In genomic region chr7:32809347-32809746, GRCh38 we compare ENCODE assay signal across 29 cellular contexts.
"Had no signal": no experiment of that assay in that cellular context is flagged by ENCODE, and none has a peak within 500 bp of the region (broad histone marks: within the 10 kb centered on the region; RNA-seq: fewer than 3 reads in every experiment).

No MANE protein-coding gene starts in this region.

- H3K27me3 ChIP-seq: stomach, suprapubic skin, testis, thyroid gland, tibial artery, tibial nerve, transverse colon, upper lobe of left lung, upper lobe of right lung, uterus, vagina had no signal

- ATAC-seq: stimulated activated effector memory CD8-positive, alpha-beta T cell treated with anti-CD3 and anti-CD28 coated beads, Interleukin-12 subunit alpha, Interleukin-12 subunit beta, amount 100 ng/mL, for 72 hours; stimulated activated memory B cell treated with anti-CD40 and anti-IgM and Interleukin-4, amounts not matched to agents 10 μg/mL and 1 μg/mL and 100 μg/mL, for 72 hours; stimulated activated naive B cell treated with anti-CD40 and anti-IgM and Interleukin-4, amounts not matched to agents 10 μg/mL and 1 μg/mL and 100 μg/mL, for 72 hours; stimulated activated naive CD8-positive, alpha-beta T cell treated with anti-CD3 and anti-CD28 coated beads, Interleukin-15, amount 100 ng/mL, for 72 hours; stimulated activated naive CD8-positive, alpha-beta T cell treated with anti-CD3 and anti-CD28 coated beads, Interleukin-15, Interleukin-2, amounts not matched to agents 100 U/mL and 50 U/mL, for 24 hours; upper lobe of right lung had no signal

- H3K4me1 ChIP-seq: stomach, suprapubic skin, testis, thyroid gland, tibial artery, tibial nerve, transverse colon, upper lobe of left lung, upper lobe of right lung, uterus, vagina had no signal

- H3K27ac Mint-ChIP-seq: stimulated activated effector memory CD8-positive, alpha-beta T cell treated with anti-CD3 and anti-CD28 coated beads, Interleukin-12 subunit alpha, Interleukin-12 subunit beta, amount 100 ng/mL, for 72 hours; stimulated activated memory B cell treated with anti-CD40 and anti-IgM and Interleukin-4, amounts not matched to agents 10 μg/mL and 1 μg/mL and 100 μg/mL, for 72 hours; stimulated activated naive B cell treated with anti-CD40 and anti-IgM and Interleukin-4, amounts not matched to agents 10 μg/mL and 1 μg/mL and 100 μg/mL, for 72 hours; stimulated activated naive CD8-positive, alpha-beta T cell treated with anti-CD3 and anti-CD28 coated beads, Interleukin-15, Interleukin-2, amounts not matched to agents 100 ng/mL and 50 ng/mL, for 24 hours; type B pancreatic cell had no signal

- H3K27me3 Mint-ChIP-seq: stimulated activated memory B cell treated with anti-CD40 and anti-IgM and Interleukin-4, amounts not matched to agents 10 μg/mL and 1 μg/mL and 100 μg/mL, for 72 hours; stimulated activated naive B cell treated with anti-CD40 and anti-IgM and Interleukin-4, amounts not matched to agents 10 μg/mL and 1 μg/mL and 100 μg/mL, for 72 hours; stimulated activated naive CD8-positive, alpha-beta T cell treated with anti-CD3 and anti-CD28 coated beads, Interleukin-15, amount 100 ng/mL, for 72 hours; type B pancreatic cell had no signal

- H3K36me3 Mint-ChIP-seq: stimulated activated effector memory CD8-positive, alpha-beta T cell treated with anti-CD3 and anti-CD28 coated beads, Interleukin-12 subunit alpha, Interleukin-12 subunit beta, amount 100 ng/mL, for 72 hours; stimulated activated memory B cell treated with anti-CD40 and anti-IgM and Interleukin-4, amounts not matched to agents 10 μg/mL and 1 μg/mL and 100 μg/mL, for 72 hours; stimulated activated naive B cell treated with anti-CD40 and anti-IgM and Interleukin-4, amounts not matched to agents 10 μg/mL and 1 μg/mL and 100 μg/mL, for 72 hours; type B pancreatic cell had no signal

- H3K4me1 Mint-ChIP-seq: stimulated activated effector memory CD8-positive, alpha-beta T cell treated with anti-CD3 and anti-CD28 coated beads, Interleukin-12 subunit alpha, Interleukin-12 subunit beta, amount 100 ng/mL, for 72 hours; stimulated activated memory B cell treated with anti-CD40 and anti-IgM and Interleukin-4, amounts not matched to agents 10 μg/mL and 1 μg/mL and 100 μg/mL, for 72 hours; stimulated activated naive B cell treated with anti-CD40 and anti-IgM and Interleukin-4, amounts not matched to agents 10 μg/mL and 1 μg/mL and 100 μg/mL, for 72 hours; stimulated activated naive CD8-positive, alpha-beta T cell treated with anti-CD3 and anti-CD28 coated beads, Interleukin-15, amount 100 ng/mL, for 72 hours had no signal

- H3K9me3 ChIP-seq: stomach, suprapubic skin, testis, thoracic aorta, thyroid gland, tibial artery, tibial nerve, transverse colon, upper lobe of left lung, upper lobe of right lung, uterus, vagina had no signal

- DNase-seq: stimulated activated CD4-positive, alpha-beta T cell treated with anti-CD3 and anti-CD28 coated beads, Interleukin-2, amount 100 ng/mL, for 48 hours; stimulated activated CD4-positive, alpha-beta T cell treated with anti-CD3 and anti-CD28 coated beads, Interleukin-4, amount 100 ng/mL, for 1 hour; stimulated activated CD4-positive, alpha-beta T cell treated with anti-CD3 and anti-CD28 coated beads, Interleukin-4, amount 100 ng/mL, for 24 hours; stimulated activated CD4-positive, alpha-beta T cell treated with anti-CD3 and anti-CD28 coated beads, Interleukin-4, amount 100 ng/mL, for 4 hours; stimulated activated CD8-positive, alpha-beta memory T cell treated with anti-CD3 and anti-CD28 coated beads, Interleukin-4, amount 100 ng/mL, for 48 hours; stimulated activated naive B cell treated with anti-CD40 and anti-IgM and Interleukin-4, amounts not matched to agents 10 μg/mL and 1 μg/mL and 100 μg/mL, for 72 hours; stimulated activated naive CD4-positive, alpha-beta T cell; stimulated activated naive CD4-positive, alpha-beta T cell treated with Interleukin-2 at 50 U/mL for 16 hours; stimulated activated naive CD8-positive, alpha-beta T cell treated with anti-CD3 and anti-CD28 coated beads, Interleukin-15, amount 100 ng/mL, for 72 hours; stimulated activated naive CD8-positive, alpha-beta T cell treated with anti-CD3 and anti-CD28 coated beads, Interleukin-15, Interleukin-2, amounts not matched to agents 100 U/mL and 50 U/mL, for 24 hours; stomach; substantia nigra; testis; thyroid gland; tibial artery; transverse colon; trophoblast cell; upper lobe of left lung; upper lobe of right lung; uterus had no signal

- H3K27ac ChIP-seq: stomach, suprapubic skin, testis, thoracic aorta, thyroid gland, tibial artery, tibial nerve, transverse colon, upper lobe of left lung, upper lobe of right lung, uterus, vagina had no signal

- H3K4me3 Mint-ChIP-seq: stimulated activated effector memory CD8-positive, alpha-beta T cell treated with anti-CD3 and anti-CD28 coated beads, Interleukin-12 subunit alpha, Interleukin-12 subunit beta, amount 100 ng/mL, for 72 hours; stimulated activated memory B cell treated with anti-CD40 and anti-IgM and Interleukin-4, amounts not matched to agents 10 μg/mL and 1 μg/mL and 100 μg/mL, for 72 hours; stimulated activated naive B cell treated with anti-CD40 and anti-IgM and Interleukin-4, amounts not matched to agents 10 μg/mL and 1 μg/mL and 100 μg/mL, for 72 hours; stimulated activated naive CD8-positive, alpha-beta T cell treated with anti-CD3 and anti-CD28 coated beads, Interleukin-15, amount 100 ng/mL, for 72 hours; stimulated activated naive CD8-positive, alpha-beta T cell treated with anti-CD3 and anti-CD28 coated beads, Interleukin-15, Interleukin-2, amounts not matched to agents 100 ng/mL and 50 ng/mL, for 24 hours; type B pancreatic cell had no signal

- H3K4me3 ChIP-seq: stomach, suprapubic skin, testis, thoracic aorta, thyroid gland, tibial artery, tibial nerve, transverse colon, upper lobe of left lung, upper lobe of right lung, uterus, vagina had no signal

- H3K36me3 ChIP-seq: stomach, suprapubic skin, thoracic aorta, thyroid gland, tibial artery, tibial nerve, transverse colon, upper lobe of left lung, upper lobe of right lung, uterus, vagina had no signal

- H3K9me3 Mint-ChIP-seq: stimulated activated effector memory CD8-positive, alpha-beta T cell treated with anti-CD3 and anti-CD28 coated beads, Interleukin-12 subunit alpha, Interleukin-12 subunit beta, amount 100 ng/mL, for 72 hours; stimulated activated memory B cell treated with anti-CD40 and anti-IgM and Interleukin-4, amounts not matched to agents 10 μg/mL and 1 μg/mL and 100 μg/mL, for 72 hours; stimulated activated naive B cell treated with anti-CD40 and anti-IgM and Interleukin-4, amounts not matched to agents 10 μg/mL and 1 μg/mL and 100 μg/mL, for 72 hours; stimulated activated naive CD8-positive, alpha-beta T cell treated with anti-CD3 and anti-CD28 coated beads, Interleukin-15, amount 100 ng/mL, for 72 hours; stimulated activated naive CD8-positive, alpha-beta T cell treated with anti-CD3 and anti-CD28 coated beads, Interleukin-15, Interleukin-2, amounts not matched to agents 100 ng/mL and 50 ng/mL, for 24 hours; type B pancreatic cell had no signal

- FAIRE-seq: urothelium cell line had no signal
